19 cellular contexts compared by ENCODE assay signal in genomic region chr2:106275971-106276370, GRCh38.
DNase-seq lines count a peak whose midpoint lies in the region; ATAC-seq and TF ChIP-seq lines count a peak whose summit lies in the region.
"Had no signal": no experiment of that assay in that cellular context is flagged by ENCODE, and none has a peak within 500 bp of the region (broad histone marks: within the 10 kb centered on the region; RNA-seq: fewer than 3 reads in every experiment).

No MANE protein-coding gene starts in this region.

- peak; percentile 5 for DNase-seq in AG20443 (ENCODE audit: low spot score)
- DNase-seq in colonic mucosa = peak; percentile 15
- peak; percentile 5 to 76 for DNase-seq in lower leg skin (ENCODE audit: low spot score in 2 of 2)
- no peak for DNase-seq in putamen (ENCODE audit: low spot score)
- DNase-seq: AML-193; BE2C; CD4-positive, alpha-beta T cell; CD8-positive, alpha-beta memory T cell; DMS 273 treated with DMSO at 0.1 percent for 48 hours; DMS79; EL; GDM1; H9 had no signal

- no peaks in the 10 kb centered on the region for H3K4me1 ChIP-seq in colonic mucosa
- H3K4me1 ChIP-seq: BE2C had no signal

- no peak overlapping the region for H3K27ac ChIP-seq in colonic mucosa
- H3K27ac ChIP-seq: 22Rv1; BLaER1 treated with 17β-estradiol and CSF1 and Interleukin-3, amounts not matched to agents 10 nM and 100 nM had no signal

- H3K4me3 ChIP-seq in colonic mucosa (no peak overlapping the region), lower leg skin (ENCODE audit: low read depth, poor library complexity, severe bottlenecking) (no peak overlapping the region)
- H3K4me3 ChIP-seq: BLaER1 treated with 17β-estradiol and CSF1 and Interleukin-3, amounts not matched to agents 10 nM and 100 nM; GM12878 had no signal

- no peak for TF ChIP-seq CTCF in colonic mucosa (IDR thresholded peaks at IDR 0.05)
- TF ChIP-seq CTCF in lower leg skin (IDR thresholded peaks at IDR 0.05) = no peak

- no peaks in the 10 kb centered on the region for H3K36me3 ChIP-seq in colonic mucosa
- H3K36me3 ChIP-seq: BE2C; BLaER1 treated with 17β-estradiol and CSF1 and Interleukin-3, amounts not matched to agents 10 nM and 100 nM had no signal

- no peak overlapping the region for H3K9ac ChIP-seq in colonic mucosa (ENCODE audit: low read depth in 2 of 2, low read length in 2 of 2)
- H3K9ac ChIP-seq: BLaER1 treated with 17β-estradiol and CSF1 and Interleukin-3, amounts not matched to agents 10 nM and 100 nM had no signal

- intact Hi-C loops in colonic mucosa (cut with DNase I) = no loop called here
- intact Hi-C loops in lower leg skin (cut with DNase I; ENCODE audit: low total_unique reads) = no loop called here

- no peaks in the 10 kb centered on the region for H3K27me3 ChIP-seq in colonic mucosa
- H3K27me3 ChIP-seq: BE2C; BLaER1 treated with 17β-estradiol and CSF1 and Interleukin-3, amounts not matched to agents 10 nM and 100 nM had no signal

- ATAC-seq in GM18873 (IDR thresholded peaks at IDR 0.05; ENCODE audit: low FRiP score, unreplicated experiment) = no peak
- ATAC-seq in HG02623 (IDR thresholded peaks at IDR 0.05; ENCODE audit: unreplicated experiment) = no peak
- ATAC-seq: GM12878, HCT116 had no signal

- no peak for TF ChIP-seq POLR2A in lower leg skin (IDR thresholded peaks at IDR 0.05)

- WGBS in lower leg skin, 2 donors = 92 to 95% methylated on average over 11 of the region's 11 CpGs

- H3K9me3 ChIP-seq in colonic mucosa = no peaks in the 10 kb centered on the region
- H3K9me3 ChIP-seq: BE2C had no signal
